ENCODE assay signal across 8 cellular contexts in genomic region chr11:118012083-118012669, GRCh38. TPM values are rescaled to one million over a fixed set of nuclear protein-coding genes. Genes with fewer than 3 reads are reported as not detected.
A peak's percentile ranks its signal among the peaks of the same experiment; 100 is the strongest.
DNase-seq lines count a peak whose midpoint lies in the region; ATAC-seq and TF ChIP-seq lines count a peak whose summit lies in the region.

No MANE protein-coding gene starts in this region.

- no peak for TF ChIP-seq POLR2A in adrenal gland (IDR thresholded peaks at IDR 0.05)

- 48 to 56% (median 50%) methylated on average over 7 of the region's 7 CpGs for WGBS in adrenal gland, 4 donors
- 39 to 64% methylated on average over 7 of the region's 7 CpGs for WGBS in lung, 2 donors

- in situ Hi-C loops in GM13976 (cut with MboI; ENCODE audit: low sequenced_read_pairs, unreplicated experiment): no loop called here

- H3K9me3 Mint-ChIP-seq in Calu3 (ENCODE audit: low read depth, unreplicated experiment): peaks cover 3% of the 10 kb centered on the region

- H3K4me3 ChIP-seq in MG63 (no peak overlapping the region), adrenal gland (no peak overlapping the region), lung (no peak overlapping the region)

- no peaks in the 10 kb centered on the region for H3K36me3 Mint-ChIP-seq in Calu3 (ENCODE audit: insufficient read depth, unreplicated experiment)

- H3K4me3 Mint-ChIP-seq in Calu3 (ENCODE audit: low read depth, unreplicated experiment): no peak overlapping the region

- peak; percentile 44 for ATAC-seq in lung (ENCODE audit: insufficient read depth, low FRiP score)

- TF ChIP-seq CTCF in Calu3 (IDR thresholded peaks at IDR 0.05; ENCODE audit: unreplicated experiment) (no peak), adrenal gland (IDR thresholded peaks at IDR 0.05) (no peak), lung (IDR thresholded peaks at IDR 0.05; ENCODE audit: control extremely low read depth, extremely low read depth) (no peak), GM13976 (IDR thresholded peaks at IDR 0.05; ENCODE audit: borderline replicate concordance, control extremely low read depth, extremely low read depth, insufficient read depth, missing control alignments) (no peak)

- CTCF ChIA-PET in Calu3 (lab: Charles Lee): no interaction called here

- H3K4me1 Mint-ChIP-seq in Calu3 (ENCODE audit: low read depth, unreplicated experiment): no peaks in the 10 kb centered on the region

- intact Hi-C loops in Calu3 (cut with micrococcal nuclease; ENCODE audit: unreplicated experiment): loop anchor here (2.0 kb wide), 1 partner anchor 37 kb away; no protein-coding TSS in a partner anchor
- intact Hi-C loops in adrenal gland (cut with DNase I): no loop called here

- H3K27ac ChIP-seq in adrenal gland (peak overlapping the region in 3 of 5 donors; percentile 42 to 79 (median 59)), lung (ENCODE audit: low read depth in 1 of 2, low read length in 1 of 2) (peak overlapping the region in 1 of 2 donors; percentile 61)

- DNase-seq in Calu3: peak; percentile 20
- peak; percentile 50 for DNase-seq in MG63
- peak in 6 of 7 donors; percentile 43 to 70 (median 52) for DNase-seq in adrenal gland
- DNase-seq in lung (ENCODE audit: low spot score): no peak
- no peak for DNase-seq in hepatic stellate cell (ENCODE audit: low spot score)
- no peak for DNase-seq in GM13976 (ENCODE audit: low spot score)
- DNase-seq in SHP77 (lab: John Stamatoyannopoulos, UW): no peak
- no peak for DNase-seq in activated CD4-positive, alpha-beta T cell treated with anti-CD3 and anti-CD28 coated beads, Interleukin-2, amount 50 U/mL, for 4 hours

- H3K27me3 ChIP-seq in MG63 (no peaks in the 10 kb centered on the region), adrenal gland (no peaks in the 10 kb centered on the region), lung (ENCODE audit: control insufficient read depth, insufficient read depth) (no peaks in the 10 kb centered on the region)

- H3K4me1 ChIP-seq in adrenal gland (replicated peaks in 1 of 2) (peaks cover 0 to 6% of the 10 kb centered on the region in 2 donors), lung (ENCODE audit: control insufficient read depth in 2 of 2, insufficient read depth in 2 of 2, low read length in 2 of 2) (peaks cover 0 to 9% of the 10 kb centered on the region in 2 donors)

- H3K27ac Mint-ChIP-seq in Calu3 (ENCODE audit: unreplicated experiment): no peak overlapping the region

- H3K36me3 ChIP-seq in MG63 (no peaks in the 10 kb centered on the region), adrenal gland (replicated peaks in 1 of 2) (no peaks in the 10 kb centered on the region), lung (ENCODE audit: control insufficient read depth in 2 of 2, insufficient read depth in 2 of 2, low read length in 2 of 2) (no peaks in the 10 kb centered on the region)

- BruUV-seq in Calu3 (replicated peaks; lab: Mats Ljungman, UMichigan): no TSS peak

- H3K9me3 ChIP-seq in MG63: no peaks in the 10 kb centered on the region
- H3K9me3 ChIP-seq in adrenal gland (replicated peaks in 1 of 3): no peaks in the 10 kb centered on the region
- peaks cover 0 to 7% of the 10 kb centered on the region in 2 donors for H3K9me3 ChIP-seq in lung (ENCODE audit: control insufficient read depth in 2 of 2, insufficient read depth in 1 of 2, low read length in 1 of 2)

- H3K27me3 Mint-ChIP-seq in Calu3 (ENCODE audit: unreplicated experiment): peaks cover 55% of the 10 kb centered on the region

RNA-seq across cellular contexts. Expression of gene IL10RA, which starts 26.0 kb away (rescaled TPM):
- total RNA-seq in Calu3 (2022) (0.05 and 0.76 TPM in 2 replicates), adrenal gland (10 to 100 TPM; 24.5 to 50.5 (median 33.0) TPM), lung (10 to 100 TPM; 15.4 to 41.1 TPM)
- 1.3 TPM in 1 of 2 replicates, not detected in the other for total RNA-seq in MG63 (2014; rRNA removed; shearing (Covaris generic); ENCODE audit: low replicate concordance)
- polyA plus RNA-seq in adrenal gland (10 to 100 TPM in 1 of 3 donors, 1 to 10 TPM in 2; 4.6 to 10.2 (median 7.3) TPM), lung (10 to 100 TPM in 1 of 2 donors, 1 to 10 TPM in 1; 7.9 to 52.5 TPM)

Comparison
In these comparisons a context has a peak if more than half of its experiments do, and no peak if none do; other contexts are left out.
1. DNase-seq: peak in Calu3 (single experiment), MG63 (single experiment) and adrenal gland (6 of 7); none in lung (single experiment), hepatic stellate cell (single experiment), GM13976 (single experiment), SHP77 (0 of 2) and activated CD4-positive, alpha-beta T cell treated with anti-CD3 and anti-CD28 coated beads, Interleukin-2, amount 50 U/mL, for 4 hours (0 of 2).